Comparison of ENCODE assay signal across 8 cellular contexts in the genomic region with DNA sequence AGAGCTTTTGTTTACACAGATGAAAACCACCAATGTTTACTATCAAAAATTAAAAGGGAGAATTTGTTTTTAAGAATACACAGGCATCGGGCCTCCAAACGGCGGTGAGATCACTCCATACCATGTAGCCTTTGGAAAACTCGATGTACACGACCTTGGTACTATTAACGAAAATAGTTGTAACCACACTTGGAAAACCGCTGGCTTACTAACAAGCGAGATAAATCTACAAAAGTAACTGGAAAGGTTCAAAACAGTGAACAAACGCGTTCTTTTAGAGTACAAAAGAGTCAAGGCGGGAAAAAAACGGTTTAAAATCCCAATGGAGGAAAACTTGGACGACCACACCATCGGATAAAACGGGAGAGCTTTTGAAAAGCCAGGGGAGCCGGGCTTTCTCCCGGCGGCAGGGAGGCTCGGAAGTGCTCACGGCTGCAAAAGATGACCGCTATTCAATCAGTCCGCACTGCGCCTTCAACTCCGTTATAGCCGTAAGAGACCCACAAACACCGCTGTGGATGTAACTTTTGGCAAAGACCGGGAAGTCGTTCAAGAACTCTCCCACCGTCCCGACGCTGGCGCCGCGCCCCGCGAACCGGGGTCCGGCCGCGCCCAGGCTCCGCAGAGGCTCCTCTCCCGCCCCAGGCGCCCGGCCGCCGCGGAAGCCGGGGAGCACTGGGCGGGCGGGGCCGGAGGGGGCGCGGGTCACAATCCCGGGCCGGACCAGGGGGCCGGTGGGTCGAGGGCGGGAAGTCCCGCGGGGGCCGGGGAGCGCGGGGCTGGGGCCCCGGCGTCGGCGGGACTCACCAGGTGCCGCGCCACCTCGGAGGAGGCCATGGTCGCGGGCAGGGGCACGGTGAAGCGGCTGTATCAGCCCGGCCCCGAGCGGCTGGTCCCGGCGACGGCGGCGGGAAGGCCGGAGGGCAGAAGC. TPM values are rescaled to one million over a fixed set of nuclear protein-coding genes. Genes with fewer than 3 reads are reported as not detected.
DNase-seq lines count a peak whose midpoint lies in the region; TF ChIP-seq lines count a peak whose summit lies in the region.

No MANE protein-coding gene starts in this region.

- intact Hi-C loops in spleen (cut with DNase I; ENCODE audit: low total_unique reads) = no loop called here

- in situ Hi-C loops in HAP-1 (cut with MboI; ENCODE audit: low sequenced_read_pairs) = no loop called here

- H3K27ac ChIP-seq in spleen = peak overlapping the region; percentile 67 to 97 (median 94)

- peak overlapping the region; percentile 73 for H3K4me3 ChIP-seq in HAP-1
- peak overlapping the region; percentile 93 for H3K4me3 ChIP-seq in kidney epithelial cell (ENCODE audit: low read depth, low read length)
- peak overlapping the region; percentile 20 to 77 (median 55) for H3K4me3 ChIP-seq in spleen

- H3K9me3 ChIP-seq in HAP-1 = no peaks in the 10 kb centered on the region
- peaks cover 0 to 14% (median 0%) of the 10 kb centered on the region in 8 donors for H3K9me3 ChIP-seq in spleen

- 2 to 5% (median 3%) methylated on average over 26 to 83 of the region's 83 CpGs for WGBS in spleen, 5 donors

- H3K36me3 ChIP-seq in HAP-1 (replicated peaks) = no peaks in the 10 kb centered on the region
- H3K36me3 ChIP-seq in kidney epithelial cell (ENCODE audit: control insufficient read depth, insufficient read depth, low read length) = no peaks in the 10 kb centered on the region
- H3K36me3 ChIP-seq in spleen = no peaks in the 10 kb centered on the region

- TF ChIP-seq CTCF in kidney epithelial cell (IDR thresholded peaks at IDR 0.05; ENCODE audit: insufficient read depth, low read length, poor library complexity, severe bottlenecking) = no peak
- TF ChIP-seq CTCF in spleen (IDR thresholded peaks at IDR 0.05 in 8 of 11, conservative IDR thresholded peaks at IDR 0.05 in 3 of 11) = no peak

- no peaks in the 10 kb centered on the region; the same call in 1 of the 2 replicates for H3K27me3 ChIP-seq in HAP-1 (ENCODE audit: low read depth)
- H3K27me3 ChIP-seq in kidney epithelial cell (ENCODE audit: control insufficient read depth, insufficient read depth, low read length) = no peaks in the 10 kb centered on the region
- peaks cover 0 to 90% (median 26%) of the 10 kb centered on the region in 7 donors for H3K27me3 ChIP-seq in spleen (replicated peaks in 1 of 7)

- TF ChIP-seq POLR2A in spleen (IDR thresholded peaks at IDR 0.05) = peak in 1 of 3 donors; percentile 31

- H3K4me1 ChIP-seq in HAP-1 (peaks cover 16% of the 10 kb centered on the region), spleen (peaks cover 6 to 75% (median 35%) of the 10 kb centered on the region in 6 donors)

- DNase-seq in NCI-H1092 treated with DMSO at 0.1 percent for 48 hours (lab: John Stamatoyannopoulos, UW) = peak; percentile 24
- DNase-seq in NCI-H1092 (lab: John Stamatoyannopoulos, UW) = no peak
- DNase-seq in HAP-1 (ENCODE audit: low spot score in 2 of 2) = peak in 1 of 2 experiments; percentile 54
- peak; percentile 39 for DNase-seq in NCI-H2227 treated with DMSO at 0.1 percent for 48 hours (lab: John Stamatoyannopoulos, UW)
- DNase-seq in cerebellum (ENCODE audit: low spot score) = peak; percentile 3
- no peak for DNase-seq in kidney epithelial cell (ENCODE audit: low read depth)
- no peak for DNase-seq in spleen
- DNase-seq in activated gamma-delta T cell treated with Interleukin-2 at 50 U/mL for 16 hours = no peak

RNA-seq across cellular contexts. Expression of gene SEPTIN10, which starts 0.5 kb away (rescaled TPM):
- total RNA-seq in cerebellum (46.1 TPM), kidney epithelial cell (43.2 and 45.7 TPM in 2 replicates), spleen (10 to 100 TPM; 44.1 to 95.3 (median 66.3) TPM)
- polyA plus RNA-seq in spleen = 10 to 100 TPM; 14.7 to 26.8 (median 19.1) TPM

RNA-seq across cellular contexts. Expression of gene SOWAHC, which starts 0.9 kb away (rescaled TPM):
- 20.6 TPM for total RNA-seq in cerebellum
- total RNA-seq in kidney epithelial cell = 13.5 and 14.9 TPM in 2 replicates
- 1 to 10 TPM; 6.1 to 9.9 (median 7.3) TPM for total RNA-seq in spleen
- polyA plus RNA-seq in spleen = 1 to 10 TPM; 1.6 to 2.7 (median 1.8) TPM

Comparison
In these comparisons a context has a peak if more than half of its experiments do, and no peak if none do; other contexts are left out.
1. DNase-seq: peak in NCI-H1092 treated with DMSO at 0.1 percent for 48 hours (single experiment), NCI-H2227 treated with DMSO at 0.1 percent for 48 hours (single experiment) and cerebellum (single experiment); none in NCI-H1092 (single experiment), kidney epithelial cell (single experiment), spleen (single experiment) and activated gamma-delta T cell treated with Interleukin-2 at 50 U/mL for 16 hours (single experiment).
2. Peak in every context shown above with its lines, with median percentiles within 50 percentile points of each other: H3K4me3 ChIP-seq.